Comparison of ENCODE assay signal across 8 cellular contexts in genomic region chr19:54448037-54448773, GRCh38. TPM values are rescaled to one million over a fixed set of nuclear protein-coding genes. Genes with fewer than 3 reads are reported as not detected.
A peak's percentile ranks its signal among the peaks of the same experiment; 100 is the strongest.
DNase-seq lines count a peak whose midpoint lies in the region; ATAC-seq and TF ChIP-seq lines count a peak whose summit lies in the region.

No MANE protein-coding gene starts in this region.

- 1 to 2% methylated on average over 34 of the region's 34 CpGs for WGBS in esophagus, 2 donors

- H3K27me3 ChIP-seq in esophagus (ENCODE audit: control insufficient read depth in 1 of 2, insufficient read depth in 2 of 2, low read length in 2 of 2): no peaks in the 10 kb centered on the region

- H3K4me3 ChIP-seq in NB4 (ENCODE audit: low read depth, low read length) (peak overlapping the region; percentile 78), esophagus (ENCODE audit: low read depth in 1 of 2, low read length in 2 of 2) (peak overlapping the region; percentile 74 to 93)

- in situ Hi-C loops in ACHN (cut with HindIII; ENCODE audit: low pct_ligation_motif_present, low pct_unique_long_range_greater_than_20kb, low sequenced_read_pairs): no loop called here

- DNase-seq in ACHN: peak; percentile 59
- peak; percentile 54 for DNase-seq in NB4 (ENCODE audit: low read depth)
- peak; percentile 85 for DNase-seq in activated CD8-positive, alpha-beta memory T cell treated with anti-CD3 and anti-CD28 coated beads for 24 hours
- peak; percentile 30 for DNase-seq in mucosa of gallbladder (ENCODE audit: low spot score)
- peak; percentile 38 for DNase-seq in superior temporal gyrus (ENCODE audit: extremely low spot score)
- no peak for DNase-seq in SHP77 treated with DMSO at 0.1 percent for 48 hours (lab: John Stamatoyannopoulos, UW)

- peak; percentile 18 for ATAC-seq in GM18870 (IDR thresholded peaks at IDR 0.05; ENCODE audit: unreplicated experiment)

- H3K4me1 ChIP-seq in esophagus (ENCODE audit: control insufficient read depth in 2 of 2, insufficient read depth in 2 of 2, low read length in 1 of 2): peaks cover 5 to 16% of the 10 kb centered on the region in 2 donors

- no peaks in the 10 kb centered on the region for H3K9me3 ChIP-seq in esophagus (ENCODE audit: control insufficient read depth in 2 of 2, insufficient read depth in 1 of 2, low read depth in 1 of 2, low read length in 1 of 2)

- TF ChIP-seq CTCF in NB4 (IDR thresholded peaks at IDR 0.05; ENCODE audit: low read depth, low read length): no peak

- H3K36me3 ChIP-seq in esophagus (ENCODE audit: control insufficient read depth in 2 of 2, insufficient read depth in 2 of 2, low read length in 1 of 2): peaks cover 11 to 22% of the 10 kb centered on the region in 2 donors

- TF ChIP-seq POLR2A in NB4 (IDR thresholded peaks at IDR 0.05; ENCODE audit: extremely low read depth, insufficient read length): no peak

- peak overlapping the region; percentile 89 to 98 for H3K27ac ChIP-seq in esophagus (ENCODE audit: low read depth in 2 of 2, low read length in 1 of 2)

RNA-seq across cellular contexts. Expression of gene LENG8, which starts 0.8 kb away (rescaled TPM):
- 100 to 1,000 TPM in 1 of 2 donors, 10 to 100 TPM in 1; 55.3 to 137 TPM for polyA plus RNA-seq in esophagus
- total RNA-seq in mucosa of gallbladder: 236 TPM

RNA-seq across cellular contexts. Expression of gene LENG9, which starts 15.4 kb away (rescaled TPM):
- 1 to 10 TPM; 4.4 to 5.8 TPM for polyA plus RNA-seq in esophagus
- total RNA-seq in mucosa of gallbladder: 11.0 TPM

RNA-seq across cellular contexts. Expression of gene CDC42EP5, which starts 24.9 kb away (rescaled TPM):
- polyA plus RNA-seq in esophagus: 10 to 100 TPM in 1 of 2 donors, 1 to 10 TPM in 1; 7.0 to 13.1 TPM
- 14.9 TPM for total RNA-seq in mucosa of gallbladder

RNA-seq across cellular contexts. Expression of gene TTYH1, which starts 32.9 kb away (rescaled TPM):
- polyA plus RNA-seq in esophagus: 1 to 10 TPM in 1 of 2 donors, under 1 TPM in 1; 0.82 to 3.7 TPM
- total RNA-seq in mucosa of gallbladder: 2.7 TPM

RNA-seq across cellular contexts. Expression of gene LAIR2, which starts 54.4 kb away (rescaled TPM):
- polyA plus RNA-seq in esophagus: under 1 TPM in 1 of 2 donors, not detected in 1; 0.08 TPM
- total RNA-seq in mucosa of gallbladder: not detected
